In genomic region chr15:70488002-70488605, GRCh38 we compare ENCODE assay signal across 8 cellular contexts.
A peak's percentile ranks its signal among the peaks of the same experiment; 100 is the strongest.
DNase-seq lines count a peak whose midpoint lies in the region; ATAC-seq, FAIRE-seq and TF ChIP-seq lines count a peak whose summit lies in the region.

No MANE protein-coding gene starts in this region.

- H3K4me1 Mint-ChIP-seq in endodermal cell = peaks cover 16% of the 10 kb centered on the region
- peaks cover 59 to 72% of the 10 kb centered on the region in 2 donors for H3K4me1 Mint-ChIP-seq in stimulated activated naive B cell treated with anti-CD40 and anti-IgM and Interleukin-4, amounts not matched to agents 10 μg/mL and 1 μg/mL and 100 μg/mL, for 72 hours

- ATAC-seq in A549 (peak; percentile 45 to 67; a peak in 4 of 6 replicates), HG03469 (IDR thresholded peaks at IDR 0.05; ENCODE audit: unreplicated experiment) (no peak)
- no peak for ATAC-seq in stimulated activated naive B cell treated with anti-CD40 and anti-IgM and Interleukin-4, amounts not matched to agents 10 μg/mL and 1 μg/mL and 100 μg/mL, for 72 hours (replicated peaks)

- TF ChIP-seq POLR2A in A549 (IDR thresholded peaks at IDR 0.05; ENCODE audit: low read length) = no peak

- peaks cover 5% of the 10 kb centered on the region for H3K27me3 ChIP-seq in endodermal cell (ENCODE audit: control insufficient read depth, insufficient read depth, low read length, poor library complexity, severe bottlenecking)

- peak; percentile 95 for TF ChIP-seq CTCF in A549 (IDR thresholded peaks at IDR 0.05)
- peak; percentile 95 for TF ChIP-seq CTCF in GM12875 (IDR thresholded peaks at IDR 0.05; ENCODE audit: borderline replicate concordance, insufficient read depth, low read depth, low read length)
- peak; percentile 94 for TF ChIP-seq CTCF in endodermal cell (conservative IDR thresholded peaks at IDR 0.05)

- no peak overlapping the region for H3K4me2 ChIP-seq in A549

- H3K9me3 Mint-ChIP-seq in endodermal cell = no peaks in the 10 kb centered on the region
- H3K9me3 Mint-ChIP-seq in stimulated activated naive B cell treated with anti-CD40 and anti-IgM and Interleukin-4, amounts not matched to agents 10 μg/mL and 1 μg/mL and 100 μg/mL, for 72 hours = no peaks in the 10 kb centered on the region

- no peak overlapping the region for H3K4me3 Mint-ChIP-seq in endodermal cell
- H3K4me3 Mint-ChIP-seq in stimulated activated naive B cell treated with anti-CD40 and anti-IgM and Interleukin-4, amounts not matched to agents 10 μg/mL and 1 μg/mL and 100 μg/mL, for 72 hours = no peak overlapping the region

- H3K27ac ChIP-seq in A549 (peak overlapping the region; percentile 30 to 93; a peak in 4 of 6 replicates), endodermal cell (ENCODE audit: low read depth, low read length) (no peak overlapping the region)

- peaks cover 32% of the 10 kb centered on the region for H3K4me1 ChIP-seq in A549
- H3K4me1 ChIP-seq in endodermal cell (ENCODE audit: control insufficient read depth, insufficient read depth, low read length) = no peaks in the 10 kb centered on the region

- 24% methylated on average over 6 of the region's 6 CpGs for WGBS in A549 (ENCODE audit: missing lambda C conversion rate)
- WGBS in endodermal cell (ENCODE audit: insufficient coverage in 1 of 2, insufficient read length in 1 of 2), 2 experiments = 0 to 36% methylated on average over 3 to 6 of the region's 6 CpGs

- no peak overlapping the region for H3K9ac ChIP-seq in endodermal cell (ENCODE audit: extremely low read depth, low read length, poor library complexity, severe bottlenecking)

- FAIRE-seq in A549 (lab: Jason Lieb, UNC) = no peak

- TF ChIP-seq RAD21 in A549 (conservative IDR thresholded peaks at IDR 0.05 in 1 of 2, IDR thresholded peaks at IDR 0.05 in 1 of 2) = peak; percentile 98 to 99

- no peak for TF ChIP-seq EP300 in A549 (IDR thresholded peaks at IDR 0.05)

- H3K27ac Mint-ChIP-seq in endodermal cell = no peak overlapping the region
- H3K27ac Mint-ChIP-seq in stimulated activated naive B cell treated with anti-CD40 and anti-IgM and Interleukin-4, amounts not matched to agents 10 μg/mL and 1 μg/mL and 100 μg/mL, for 72 hours = no peak overlapping the region

- H3K36me3 Mint-ChIP-seq in endodermal cell (ENCODE audit: low read depth) = no peaks in the 10 kb centered on the region
- no peaks in the 10 kb centered on the region for H3K36me3 Mint-ChIP-seq in stimulated activated naive B cell treated with anti-CD40 and anti-IgM and Interleukin-4, amounts not matched to agents 10 μg/mL and 1 μg/mL and 100 μg/mL, for 72 hours

- H3K4me3 ChIP-seq in A549 (no peak overlapping the region), GM12875 (ENCODE audit: low read depth, low read length) (no peak overlapping the region), endodermal cell (ENCODE audit: low read length) (no peak overlapping the region)

- H3K9me3 ChIP-seq in A549 (no peaks in the 10 kb centered on the region), endodermal cell (ENCODE audit: control insufficient read depth, low read length) (no peaks in the 10 kb centered on the region)

- POLR2A ChIA-PET in A549 (lab: Yijun Ruan, JAX) = no interaction called here

- DNase-seq in A549 (ENCODE audit: low read depth in 1 of 2, low spot score in 1 of 2) = peak; percentile 80 to 88
- DNase-seq in NCI-H774 (lab: John Stamatoyannopoulos, UW) = peak; percentile 60
- DNase-seq in activated CD8-positive, alpha-beta memory T cell treated with anti-CD3 and anti-CD28 coated beads for 1 hour (ENCODE audit: extremely low read depth in 1 of 2, low read depth in 1 of 2) = peak; percentile 34 to 56
- peak; percentile 94 for DNase-seq in endodermal cell
- peak; percentile 59 for DNase-seq in middle frontal gyrus (ENCODE audit: extremely low spot score, low spot score)
- peak; percentile 51 for DNase-seq in stimulated activated naive B cell treated with anti-CD40 and anti-IgM and Interleukin-4, amounts not matched to agents 10 μg/mL and 1 μg/mL and 100 μg/mL, for 72 hours

- CTCF ChIA-PET in A549 (lab: Yijun Ruan, JAX) = interaction anchor here (0.6 to 9.5 kb wide), 116 partner anchors 13 to 1031 kb away, joined by 3 to 228 read pairs (median 4); partner anchors contain the start of gene TLE3

- H3K36me3 ChIP-seq in endodermal cell (ENCODE audit: control insufficient read depth, insufficient read depth, low read length) = no peaks in the 10 kb centered on the region

- peaks cover 15% of the 10 kb centered on the region for H3K27me3 Mint-ChIP-seq in endodermal cell (ENCODE audit: insufficient read depth)
- H3K27me3 Mint-ChIP-seq in stimulated activated naive B cell treated with anti-CD40 and anti-IgM and Interleukin-4, amounts not matched to agents 10 μg/mL and 1 μg/mL and 100 μg/mL, for 72 hours = peaks cover 22 to 43% of the 10 kb centered on the region in 2 donors

TF ChIP-seq in A549, 52 proteins besides CTCF, POLR2A, EP300 and RAD21:
- TF ChIP-seq JUN (IDR thresholded peaks at IDR 0.05) (no peak), EHMT2 (IDR thresholded peaks at IDR 0.05; ENCODE audit: low read depth) (no peak), MAX (IDR thresholded peaks at IDR 0.05) (peak; percentile 50), CEBPB (IDR thresholded peaks at IDR 0.05) (no peak), SMC3 (IDR thresholded peaks at IDR 0.05) (peak; percentile 97), ZFP36 (IDR thresholded peaks at IDR 0.05; ENCODE audit: borderline replicate concordance, partially characterized antibody) (peak; percentile 5), TFCP2L1 (CRISPR knock-in tag; IDR thresholded peaks at IDR 0.05) (no peak), REST (IDR thresholded peaks at IDR 0.05) (no peak)
TF ChIP-seq in A549: peak in this region for 3.

Comparison
In these comparisons a context has a peak if more than half of its experiments do, and no peak if none do; other contexts are left out.
1. ATAC-seq: peak in A549 (2 of 2); none in stimulated activated naive B cell treated with anti-CD40 and anti-IgM and Interleukin-4, amounts not matched to agents 10 μg/mL and 1 μg/mL and 100 μg/mL, for 72 hours (0 of 2) and HG03469 (single experiment).
2. Peak in every context shown above with its lines, with median percentiles within 50 percentile points of each other: DNase-seq and CTCF ChIP-seq.